In genomic region chr9:105154723-105155191, GRCh38 we compare ENCODE assay signal across 13 cellular contexts.
DNase-seq lines count a peak whose midpoint lies in the region; ATAC-seq and TF ChIP-seq lines count a peak whose summit lies in the region.
"Had no signal": no experiment of that assay in that cellular context is flagged by ENCODE, and none has a peak within 500 bp of the region (broad histone marks: within the 10 kb centered on the region; RNA-seq: fewer than 3 reads in every experiment).

No MANE protein-coding gene starts in this region.

- H3K36me3 ChIP-seq in heart left ventricle (no peaks in the 10 kb centered on the region), right atrium auricular region (no peaks in the 10 kb centered on the region), heart right ventricle (no peaks in the 10 kb centered on the region)
- H3K36me3 ChIP-seq: transverse colon had no signal

- H3K9me3 ChIP-seq in heart left ventricle: no peaks in the 10 kb centered on the region
- no peaks in the 10 kb centered on the region for H3K9me3 ChIP-seq in right atrium auricular region
- no peaks in the 10 kb centered on the region for H3K9me3 ChIP-seq in heart right ventricle
- H3K9me3 ChIP-seq: transverse colon had no signal

- H3K27ac Mint-ChIP-seq in activated T-cell treated with anti-CD3 and anti-CD28 coated beads, Interleukin-2, amount 50 U/mL, for 24 hours: no peak overlapping the region
- H3K27ac Mint-ChIP-seq in activated CD4-positive, alpha-beta memory T cell treated with anti-CD3 and anti-CD28 coated beads, Interleukin-2, amount 10 ng/mL, durations not matched to agents 7 days and 5 days: no peak overlapping the region

- no peak overlapping the region for H3K4me3 ChIP-seq in heart left ventricle
- no peak overlapping the region for H3K4me3 ChIP-seq in right atrium auricular region
- H3K4me3 ChIP-seq in heart right ventricle: no peak overlapping the region
- H3K4me3 ChIP-seq: transverse colon had no signal

- peak overlapping the region in 1 of 12 donors; percentile 50 for H3K27ac ChIP-seq in heart left ventricle
- no peak overlapping the region for H3K27ac ChIP-seq in right atrium auricular region
- H3K27ac ChIP-seq in heart right ventricle: peak overlapping the region in 1 of 10 donors; percentile 73

- ATAC-seq in heart left ventricle: peak in 3 of 4 donors; percentile 13 to 60 (median 46)
- ATAC-seq in heart right ventricle: peak in 5 of 8 donors; percentile 26 to 60 (median 35)

- peaks cover 20% of the 10 kb centered on the region for H3K4me1 Mint-ChIP-seq in activated T-cell treated with anti-CD3 and anti-CD28 coated beads, Interleukin-2, amount 50 U/mL, for 24 hours (ENCODE audit: low read depth)
- H3K4me1 Mint-ChIP-seq in activated CD4-positive, alpha-beta memory T cell treated with anti-CD3 and anti-CD28 coated beads, Interleukin-2, amount 10 ng/mL, durations not matched to agents 7 days and 5 days: no peaks in the 10 kb centered on the region

- no peaks in the 10 kb centered on the region for H3K9me3 Mint-ChIP-seq in activated T-cell treated with anti-CD3 and anti-CD28 coated beads, Interleukin-2, amount 50 U/mL, for 24 hours
- H3K9me3 Mint-ChIP-seq in activated CD4-positive, alpha-beta memory T cell treated with anti-CD3 and anti-CD28 coated beads, Interleukin-2, amount 10 ng/mL, durations not matched to agents 7 days and 5 days: no peaks in the 10 kb centered on the region

- H3K4me3 Mint-ChIP-seq in activated T-cell treated with anti-CD3 and anti-CD28 coated beads, Interleukin-2, amount 50 U/mL, for 24 hours: no peak overlapping the region
- no peak overlapping the region for H3K4me3 Mint-ChIP-seq in activated CD4-positive, alpha-beta memory T cell treated with anti-CD3 and anti-CD28 coated beads, Interleukin-2, amount 10 ng/mL, durations not matched to agents 7 days and 5 days

- intact Hi-C loops in heart left ventricle (cut with DNase I) (loop anchor here (2.0 to 10.0 kb wide), 16 partner anchors 87 to 350 kb away; partner anchors contain the start of gene ABCA1 (in 3 of the 10)), heart right ventricle (cut with DNase I) (loop anchor here (2.0 to 10.0 kb wide), 17 partner anchors 77 to 350 kb away; partner anchors contain the start of gene ABCA1 (in 3 of the 10))

- CTCF ChIA-PET in activated CD4-positive, alpha-beta memory T cell treated with anti-CD3 and anti-CD28 coated beads, Interleukin-2, amount 10 ng/mL, durations not matched to agents 7 days and 5 days (lab: Charles Lee): interaction anchor here (1.4 to 6.7 kb wide), 2 partner anchors 261 to 292 kb away, joined by 5 to 58 read pairs; no protein-coding TSS in a partner anchor

- H3K27me3 ChIP-seq in heart left ventricle (no peaks in the 10 kb centered on the region), right atrium auricular region (no peaks in the 10 kb centered on the region), heart right ventricle (no peaks in the 10 kb centered on the region)
- H3K27me3 ChIP-seq: transverse colon had no signal

- 62 to 78% (median 75%) methylated on average over 2 of the region's 2 CpGs for WGBS in heart left ventricle, 4 donors
- 72 to 74% methylated on average over 2 of the region's 2 CpGs for WGBS in heart right ventricle, 2 donors

- H3K4me1 ChIP-seq in heart left ventricle (peaks cover 0 to 22% (median 0%) of the 10 kb centered on the region in 12 donors), right atrium auricular region (no peaks in the 10 kb centered on the region), heart right ventricle (peaks cover 0 to 32% (median 4%) of the 10 kb centered on the region in 9 donors)

- no peak for TF ChIP-seq POLR2A in heart left ventricle (IDR thresholded peaks at IDR 0.05)

- POLR2A ChIA-PET in activated CD4-positive, alpha-beta memory T cell treated with anti-CD3 and anti-CD28 coated beads, Interleukin-2, amount 10 ng/mL, durations not matched to agents 7 days and 5 days (lab: Charles Lee): no interaction called here

- in situ Hi-C loops in GM13977 (cut with MboI; ENCODE audit: low pct_unique_long_range_greater_than_20kb, low sequenced_read_pairs, unreplicated experiment): loop anchor here (10.0 kb wide), 1 partner anchor 290 kb away; no protein-coding TSS in a partner anchor

- no peak for DNase-seq in heart left ventricle
- DNase-seq in right atrium auricular region (ENCODE audit: low spot score): no peak
- peak; percentile 12 for DNase-seq in UCSD-AML1 (lab: John Stamatoyannopoulos, UW; ENCODE audit: unreplicated experiment)
- peak in 1 of 2 donors; percentile 13 for DNase-seq in heart right ventricle
- no peak for DNase-seq in activated T-cell treated with anti-CD3 and anti-CD28 coated beads, Interleukin-2, amount 50 U/mL, for 24 hours
- no peak for DNase-seq in activated CD4-positive, alpha-beta memory T cell treated with anti-CD3 and anti-CD28 coated beads, Interleukin-2, amount 10 ng/mL, durations not matched to agents 7 days and 5 days
- DNase-seq in GM13977 (ENCODE audit: low spot score): no peak
- DNase-seq in SW 1271 (lab: John Stamatoyannopoulos, UW): no peak
- DNase-seq: islet precursor cell, KG1, NCI-H526, occipital lobe, transverse colon had no signal

- no peaks in the 10 kb centered on the region for H3K36me3 Mint-ChIP-seq in activated T-cell treated with anti-CD3 and anti-CD28 coated beads, Interleukin-2, amount 50 U/mL, for 24 hours (ENCODE audit: low read depth)
- no peaks in the 10 kb centered on the region for H3K36me3 Mint-ChIP-seq in activated CD4-positive, alpha-beta memory T cell treated with anti-CD3 and anti-CD28 coated beads, Interleukin-2, amount 10 ng/mL, durations not matched to agents 7 days and 5 days (ENCODE audit: low read depth)

- TF ChIP-seq CTCF in heart left ventricle (IDR thresholded peaks at IDR 0.05) (no peak), right atrium auricular region (IDR thresholded peaks at IDR 0.05) (no peak), heart right ventricle (IDR thresholded peaks at IDR 0.05) (no peak), GM13977 (IDR thresholded peaks at IDR 0.05; ENCODE audit: extremely low read depth, insufficient read depth, missing control alignments) (no peak)

- H3K27me3 Mint-ChIP-seq in activated T-cell treated with anti-CD3 and anti-CD28 coated beads, Interleukin-2, amount 50 U/mL, for 24 hours: no peaks in the 10 kb centered on the region
- H3K27me3 Mint-ChIP-seq in activated CD4-positive, alpha-beta memory T cell treated with anti-CD3 and anti-CD28 coated beads, Interleukin-2, amount 10 ng/mL, durations not matched to agents 7 days and 5 days: no peaks in the 10 kb centered on the region
